ENCODE assay signal across 1 cellular context in the genomic region with DNA sequence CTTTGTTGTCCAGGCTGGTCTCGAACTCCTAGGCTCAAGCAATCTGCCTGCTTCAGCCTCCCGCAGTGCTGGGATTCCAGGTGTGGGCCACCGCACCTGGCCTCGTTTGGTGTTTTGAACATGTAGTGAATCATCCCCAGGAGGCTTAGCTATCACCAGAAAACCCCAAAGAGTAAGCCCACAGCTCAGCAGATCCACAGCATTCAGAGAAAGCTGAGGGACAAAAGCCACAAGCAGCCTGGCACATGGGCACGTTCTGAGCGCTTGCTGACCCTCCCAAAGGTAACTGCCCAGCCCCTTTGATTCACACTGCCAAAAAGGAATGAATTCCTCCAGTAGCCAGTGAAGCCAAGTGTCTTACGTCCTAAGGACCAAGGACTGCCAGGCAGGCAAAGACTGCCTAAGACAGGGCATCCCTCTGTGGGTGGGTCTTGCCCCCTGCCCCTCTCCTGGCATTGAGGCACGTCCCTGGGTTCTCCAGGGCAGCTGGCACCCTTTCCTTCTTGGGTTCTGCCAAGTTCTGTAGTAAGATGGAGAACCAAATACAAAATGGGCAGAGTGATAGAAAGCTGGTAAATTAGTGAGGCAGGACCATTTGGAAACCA.
TF ChIP-seq lines count a peak whose summit lies in the region.

No MANE protein-coding gene starts in this region.

TF ChIP-seq in H1, 55 proteins besides CTCF, POLR2A, EP300 and RAD21:
- TF ChIP-seq CHD7 (IDR thresholded peaks at IDR 0.05; ENCODE audit: insufficient replicate concordance, low read length) = no peak
- no peak for TF ChIP-seq SP4 (IDR thresholded peaks at IDR 0.05; ENCODE audit: low read length)
- TF ChIP-seq TAF7 (optimal IDR thresholded peaks at IDR 0.05; ENCODE audit: borderline replicate concordance, low read depth, low read length) = no peak
- TF ChIP-seq ASH2L (IDR thresholded peaks at IDR 0.05; ENCODE audit: low read length) = no peak
- no peak for TF ChIP-seq GABPA (IDR thresholded peaks at IDR 0.05; ENCODE audit: borderline replicate concordance, insufficient read depth, low read length)
TF ChIP-seq in H1: peak in this region for 0.
